Comparison of ENCODE assay signal across 28 cellular contexts in the genomic region with DNA sequence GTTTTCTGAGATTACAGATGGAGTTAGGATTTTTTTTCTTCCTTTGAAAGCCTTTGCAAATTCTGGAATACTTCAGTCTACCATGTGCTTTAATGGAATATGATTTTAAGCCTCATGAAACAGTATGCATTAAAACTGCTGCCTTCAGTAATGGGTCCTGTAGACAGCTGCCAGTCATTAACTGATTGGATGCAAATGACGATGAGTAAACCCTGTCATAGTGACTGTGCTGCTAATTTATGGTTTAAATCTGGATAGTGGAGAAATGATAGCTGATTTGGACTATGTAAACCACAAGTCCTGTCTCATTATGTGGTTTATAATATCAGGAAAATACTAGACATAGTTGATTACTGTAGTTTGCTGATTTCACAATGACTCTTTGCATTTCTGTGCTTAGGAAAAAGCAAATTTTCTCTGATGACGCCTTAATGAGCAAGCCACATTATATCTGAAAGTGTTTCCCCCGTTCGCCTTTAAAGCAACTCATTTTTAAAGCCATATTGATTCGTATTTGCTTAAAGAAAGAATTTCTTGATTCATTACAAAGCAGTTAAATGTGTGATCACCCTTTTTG.
DNase-seq lines count a peak whose midpoint lies in the region; ATAC-seq and TF ChIP-seq lines count a peak whose summit lies in the region.
"Had no signal": no experiment of that assay in that cellular context is flagged by ENCODE, and none has a peak within 500 bp of the region (broad histone marks: within the 10 kb centered on the region; RNA-seq: fewer than 3 reads in every experiment).

No MANE protein-coding gene starts in this region.

- no peaks in the 10 kb centered on the region for H3K9me3 Mint-ChIP-seq in activated T-cell treated with anti-CD3 and anti-CD28 coated beads, Interleukin-2, amount 50 U/mL, for 4 hours
- H3K9me3 Mint-ChIP-seq: activated naive CD4-positive, alpha-beta T cell treated with anti-CD3 and anti-CD28 coated beads for 36 hours; activated T-cell treated with anti-CD3 and anti-CD28 coated beads, Interleukin-2, amount 50 U/mL, for 72 hours had no signal

- no peaks in the 10 kb centered on the region for H3K4me1 Mint-ChIP-seq in activated T-cell treated with anti-CD3 and anti-CD28 coated beads, Interleukin-2, amount 50 U/mL, for 4 hours (ENCODE audit: low read depth)
- H3K4me1 Mint-ChIP-seq: activated CD8-positive, alpha-beta memory T cell treated with anti-CD3 and anti-CD28 coated beads, Interleukin-2, amount 10 ng/mL, durations not matched to agents 7 days and 5 days; B cell had no signal

- ATAC-seq in left cardiac atrium (no peak), HG03439 (IDR thresholded peaks at IDR 0.05; ENCODE audit: unreplicated experiment) (no peak)
- no peak for ATAC-seq in activated T-cell treated with anti-CD3 and anti-CD28 coated beads, Interleukin-2, amount 50 U/mL, for 4 hours
- ATAC-seq: activated CD8-positive, alpha-beta memory T cell treated with anti-CD3 and anti-CD28 coated beads, Interleukin-2, amount 10 ng/mL, durations not matched to agents 7 days and 5 days; gastrocnemius medialis; HCT116; upper lobe of right lung had no signal

- no peaks in the 10 kb centered on the region for H3K36me3 Mint-ChIP-seq in activated T-cell treated with anti-CD3 and anti-CD28 coated beads, Interleukin-2, amount 50 U/mL, for 4 hours (ENCODE audit: insufficient read depth)
- H3K36me3 Mint-ChIP-seq: activated CD8-positive, alpha-beta memory T cell treated with anti-CD3 and anti-CD28 coated beads, Interleukin-2, amount 10 ng/mL, durations not matched to agents 7 days and 5 days had no signal

- H2AFZ ChIP-seq in OCI-LY3 (ENCODE audit: low read depth, low read length), result no peak overlapping the region; the same call in 1 of the 2 replicates
- H2AFZ ChIP-seq: hepatocyte had no signal

- no peak overlapping the region for H3K9ac ChIP-seq in OCI-LY3 (ENCODE audit: low read length)
- H3K9ac ChIP-seq: KMS-11 had no signal

- H3K79me2 ChIP-seq in OCI-LY3 (ENCODE audit: low read length), result no peaks in the 10 kb centered on the region
- H3K79me2 ChIP-seq: hepatocyte had no signal

- peak; percentile 10 for DNase-seq in GM04503 (ENCODE audit: low read depth)
- DNase-seq in dorsolateral prefrontal cortex, result no peak
- peak; percentile 2 for DNase-seq in stromal cell of bone marrow (ENCODE audit: low read depth)
- no peak for DNase-seq in left cardiac atrium
- no peak for DNase-seq in activated T-cell treated with anti-CD3 and anti-CD28 coated beads, Interleukin-2, amount 50 U/mL, for 4 hours
- DNase-seq: activated CD4-positive, alpha-beta T cell treated with anti-CD3 and anti-CD28 coated beads, Interleukin-2, amount 50 U/mL, for 1 hour; activated CD8-positive, alpha-beta memory T cell treated with anti-CD3 and anti-CD28 coated beads, Interleukin-2, amount 10 ng/mL, durations not matched to agents 7 days and 5 days; activated naive CD4-positive, alpha-beta T cell treated with anti-CD3 and anti-CD28 coated beads for 36 hours; activated T-cell treated with anti-CD3 and anti-CD28 coated beads, Interleukin-2, amount 50 U/mL, for 72 hours; amniotic stem cell; DMS153; effector CD8-positive, alpha-beta T cell; gastrocnemius medialis; MM.1S; NCI-H2081 treated with DMSO at 0.1 percent for 48 hours; NCI-H774; spleen; T-helper 9 cell; upper lobe of right lung; WERI-Rb-1 had no signal

- TF ChIP-seq CTCF in OCI-LY3 (IDR thresholded peaks at IDR 0.05; ENCODE audit: low read depth, low read length), result no peak
- TF ChIP-seq CTCF in dorsolateral prefrontal cortex (IDR thresholded peaks at IDR 0.05 in 54 of 56, conservative IDR thresholded peaks at IDR 0.05 in 2 of 56; ENCODE audit: low read depth in 1 of 56, partially characterized antibody in 56 of 56), result no peak

- no peaks in the 10 kb centered on the region for H4K20me1 ChIP-seq in OCI-LY3 (ENCODE audit: insufficient read depth, low read length)

- H3K36me3 ChIP-seq in OCI-LY3 (replicated peaks; ENCODE audit: low read depth, low read length), result no peaks in the 10 kb centered on the region
- H3K36me3 ChIP-seq: gastrocnemius medialis, right atrium auricular region, spleen, upper lobe of right lung, WERI-Rb-1 had no signal

- H3K27ac ChIP-seq in OCI-LY3 (ENCODE audit: low read length) (no peak overlapping the region), dorsolateral prefrontal cortex (peak overlapping the region in 36 of 59 donors; percentile 2 to 66 (median 42))
- H3K27ac ChIP-seq: epithelial cell of prostate, gastrocnemius medialis, hepatocyte, KMS-11, right atrium auricular region, spleen, upper lobe of right lung, WERI-Rb-1 had no signal

- H3K4me3 ChIP-seq in OCI-LY3 (ENCODE audit: low read length) (no peak overlapping the region), dorsolateral prefrontal cortex (no peak overlapping the region)
- H3K4me3 ChIP-seq: gastrocnemius medialis, hepatocyte, right atrium auricular region, spleen, upper lobe of right lung had no signal

- peaks cover 7% of the 10 kb centered on the region for H3K4me1 ChIP-seq in OCI-LY3 (ENCODE audit: low read length)
- H3K4me1 ChIP-seq: gastrocnemius medialis, right atrium auricular region, spleen, upper lobe of right lung had no signal

- H3K27me3 Mint-ChIP-seq in activated T-cell treated with anti-CD3 and anti-CD28 coated beads, Interleukin-2, amount 50 U/mL, for 4 hours (ENCODE audit: low read depth), result no peaks in the 10 kb centered on the region
- H3K27me3 Mint-ChIP-seq: activated CD8-positive, alpha-beta memory T cell treated with anti-CD3 and anti-CD28 coated beads, Interleukin-2, amount 10 ng/mL, durations not matched to agents 7 days and 5 days; B cell had no signal

- peak overlapping the region; percentile 2; the same call in 1 of the 2 replicates for H3K4me2 ChIP-seq in OCI-LY3 (ENCODE audit: low read length)
- H3K4me2 ChIP-seq: hepatocyte, KMS-11 had no signal

- no peak overlapping the region for H3K4me3 Mint-ChIP-seq in activated T-cell treated with anti-CD3 and anti-CD28 coated beads, Interleukin-2, amount 50 U/mL, for 4 hours
- H3K4me3 Mint-ChIP-seq: activated CD8-positive, alpha-beta memory T cell treated with anti-CD3 and anti-CD28 coated beads, Interleukin-2, amount 10 ng/mL, durations not matched to agents 7 days and 5 days; activated naive CD4-positive, alpha-beta T cell treated with anti-CD3 and anti-CD28 coated beads for 36 hours; activated T-cell treated with anti-CD3 and anti-CD28 coated beads, Interleukin-2, amount 50 U/mL, for 72 hours; B cell had no signal

- H3K27me3 ChIP-seq in OCI-LY3 (ENCODE audit: low read depth, low read length) (no peaks in the 10 kb centered on the region), dorsolateral prefrontal cortex (no peaks in the 10 kb centered on the region)
- H3K27me3 ChIP-seq: gastrocnemius medialis, hepatocyte, right atrium auricular region, spleen, upper lobe of right lung had no signal

- H3K9me3 ChIP-seq in OCI-LY3 (ENCODE audit: insufficient read depth, low read length), result no peaks in the 10 kb centered on the region
- H3K9me3 ChIP-seq: gastrocnemius medialis, right atrium auricular region, spleen, upper lobe of right lung had no signal

- intact Hi-C loops in dorsolateral prefrontal cortex (cut with DNase I), result no loop called here
- intact Hi-C loops in left cardiac atrium (cut with DNase I), result no loop called here

Comparison
In these comparisons a context has a peak if more than half of its experiments do, and no peak if none do; other contexts are left out.
1. DNase-seq: peak in GM04503 (single experiment) and stromal cell of bone marrow (single experiment); none in dorsolateral prefrontal cortex (0 of 10), left cardiac atrium (single experiment) and activated T-cell treated with anti-CD3 and anti-CD28 coated beads, Interleukin-2, amount 50 U/mL, for 4 hours (single experiment).